ENCODE assay signal across 1 cellular context in the genomic region with DNA sequence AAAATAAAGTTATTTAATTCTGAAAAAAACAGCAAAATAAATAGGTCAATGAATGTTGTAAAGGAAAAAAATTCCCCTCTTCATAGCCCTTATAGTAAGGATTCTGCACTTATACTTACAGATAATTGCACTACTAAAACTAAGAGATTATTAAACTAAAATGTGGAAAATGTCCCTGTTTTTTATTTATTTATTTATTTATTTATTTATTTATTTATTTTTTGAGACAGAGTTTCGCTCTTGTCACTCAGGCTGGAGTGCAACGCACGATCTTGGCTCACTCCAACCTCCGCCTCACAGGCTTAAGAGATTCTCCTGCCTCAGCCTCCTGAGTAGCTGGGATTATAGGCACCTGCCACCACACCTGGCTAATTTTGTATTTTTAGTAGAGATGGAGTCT.
TF ChIP-seq lines count a peak whose summit lies in the region.

No MANE protein-coding gene starts in this region.

TF ChIP-seq in HEK293, 187 proteins besides CTCF, POLR2A, EP300 and RAD21 (continued from another document):
- TF ChIP-seq ZBTB11 (tag by site-specific recombination; conservative IDR thresholded peaks at IDR 0.05; ENCODE audit: low read depth) (peak; percentile 53), ZNF394 (tag by site-specific recombination; IDR thresholded peaks at IDR 0.05; ENCODE audit: borderline replicate concordance) (peak; percentile 89; the same call in 1 of the 2 replicates), ZNF518A (tag by site-specific recombination; conservative IDR thresholded peaks at IDR 0.05; ENCODE audit: low read depth) (peak; percentile 71; the same call in 1 of the 2 replicates)
TF ChIP-seq in HEK293: peak in this region for 11; not testable (repeated sequence) for 176.
